In the genomic region with DNA sequence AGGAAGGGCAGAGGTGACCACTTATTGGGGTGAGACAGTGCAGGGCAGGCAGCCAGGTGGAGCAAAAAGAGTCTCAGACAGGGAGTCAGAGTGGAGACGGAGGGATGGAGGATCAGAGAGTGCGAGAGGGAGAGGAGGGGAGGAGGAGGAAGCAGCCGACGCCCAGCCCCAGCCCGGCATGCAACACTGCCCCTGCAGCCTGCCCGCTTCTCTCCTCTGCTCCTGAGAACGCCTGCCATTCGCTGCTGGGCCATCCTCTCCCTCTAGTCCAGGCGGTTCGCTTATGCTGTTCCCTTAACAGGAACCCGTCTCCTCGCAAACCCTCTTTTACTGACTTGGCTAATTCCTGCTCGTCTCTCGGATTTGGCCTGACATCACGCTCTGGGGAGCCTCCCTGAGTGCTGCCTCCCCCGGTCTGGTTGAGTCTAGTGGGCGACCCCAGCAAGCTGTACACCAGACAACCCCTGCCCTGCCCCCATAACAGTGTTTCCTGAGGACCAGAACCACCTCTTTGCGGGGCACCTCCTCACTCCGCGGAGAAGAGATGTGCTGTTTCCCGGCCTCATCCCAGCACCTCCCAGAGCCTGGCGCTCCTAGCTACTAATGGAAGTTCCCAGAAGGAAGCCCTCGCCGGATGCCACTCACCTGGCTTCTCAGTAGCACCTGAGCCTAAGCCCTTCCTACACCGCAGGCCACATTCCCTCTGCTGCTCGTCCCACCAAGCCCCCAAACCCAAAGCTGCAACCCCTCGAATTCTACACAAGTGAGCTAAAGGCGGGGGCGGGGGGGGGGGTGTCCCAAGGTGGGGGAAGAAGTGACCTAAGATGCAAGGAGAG, we compare ENCODE assay signal across 1 cellular context.
TF ChIP-seq lines count a peak whose summit lies in the region.

No MANE protein-coding gene starts in this region.

TF ChIP-seq in HepG2, 621 proteins besides CTCF, POLR2A, EP300 and RAD21 (continued from another document):
- TF ChIP-seq, protein P1, sequence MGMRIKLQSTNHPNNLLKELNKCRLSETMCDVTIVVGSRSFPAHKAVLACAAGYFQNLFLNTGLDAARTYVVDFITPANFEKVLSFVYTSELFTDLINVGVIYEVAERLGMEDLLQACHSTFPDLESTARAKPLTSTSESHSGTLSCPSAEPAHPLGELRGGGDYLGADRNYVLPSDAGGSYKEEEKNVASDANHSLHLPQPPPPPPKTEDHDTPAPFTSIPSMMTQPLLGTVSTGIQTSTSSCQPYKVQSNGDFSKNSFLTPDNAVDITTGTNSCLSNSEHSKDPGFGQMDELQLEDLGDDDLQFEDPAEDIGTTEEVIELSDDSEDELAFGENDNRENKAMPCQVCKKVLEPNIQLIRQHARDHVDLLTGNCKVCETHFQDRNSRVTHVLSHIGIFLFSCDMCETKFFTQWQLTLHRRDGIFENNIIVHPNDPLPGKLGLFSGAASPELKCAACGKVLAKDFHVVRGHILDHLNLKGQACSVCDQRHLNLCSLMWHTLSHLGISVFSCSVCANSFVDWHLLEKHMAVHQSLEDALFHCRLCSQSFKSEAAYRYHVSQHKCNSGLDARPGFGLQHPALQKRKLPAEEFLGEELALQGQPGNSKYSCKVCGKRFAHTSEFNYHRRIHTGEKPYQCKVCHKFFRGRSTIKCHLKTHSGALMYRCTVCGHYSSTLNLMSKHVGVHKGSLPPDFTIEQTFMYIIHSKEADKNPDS (CRISPR knock-in tag; IDR thresholded peaks at IDR 0.05): no peak
- TF ChIP-seq PCBP1 (IDR thresholded peaks at IDR 0.05; ENCODE audit: borderline replicate concordance, low read depth, low read length): no peak
- no peak for TF ChIP-seq CHCHD3 (CRISPR knock-in tag; IDR thresholded peaks at IDR 0.05)
